Comparison of ENCODE assay signal across 6 cellular contexts in genomic region chr3:164741869-164742268, GRCh38.
"Had no signal": no experiment of that assay in that cellular context is flagged by ENCODE, and none has a peak within 500 bp of the region (broad histone marks: within the 10 kb centered on the region; RNA-seq: fewer than 3 reads in every experiment).

No MANE protein-coding gene starts in this region.

- DNase-seq: GM23248, GOT3, H9, HCEC 1CT, IMR-90 had no signal

- H3K27ac ChIP-seq: GM23248 had no signal

- H3K4me3 Mint-ChIP-seq: H9 had no signal

- H3K4me3 ChIP-seq: GM23248, K562 had no signal

- ATAC-seq: K562 had no signal
